8 cellular contexts compared by ENCODE assay signal in the genomic region with DNA sequence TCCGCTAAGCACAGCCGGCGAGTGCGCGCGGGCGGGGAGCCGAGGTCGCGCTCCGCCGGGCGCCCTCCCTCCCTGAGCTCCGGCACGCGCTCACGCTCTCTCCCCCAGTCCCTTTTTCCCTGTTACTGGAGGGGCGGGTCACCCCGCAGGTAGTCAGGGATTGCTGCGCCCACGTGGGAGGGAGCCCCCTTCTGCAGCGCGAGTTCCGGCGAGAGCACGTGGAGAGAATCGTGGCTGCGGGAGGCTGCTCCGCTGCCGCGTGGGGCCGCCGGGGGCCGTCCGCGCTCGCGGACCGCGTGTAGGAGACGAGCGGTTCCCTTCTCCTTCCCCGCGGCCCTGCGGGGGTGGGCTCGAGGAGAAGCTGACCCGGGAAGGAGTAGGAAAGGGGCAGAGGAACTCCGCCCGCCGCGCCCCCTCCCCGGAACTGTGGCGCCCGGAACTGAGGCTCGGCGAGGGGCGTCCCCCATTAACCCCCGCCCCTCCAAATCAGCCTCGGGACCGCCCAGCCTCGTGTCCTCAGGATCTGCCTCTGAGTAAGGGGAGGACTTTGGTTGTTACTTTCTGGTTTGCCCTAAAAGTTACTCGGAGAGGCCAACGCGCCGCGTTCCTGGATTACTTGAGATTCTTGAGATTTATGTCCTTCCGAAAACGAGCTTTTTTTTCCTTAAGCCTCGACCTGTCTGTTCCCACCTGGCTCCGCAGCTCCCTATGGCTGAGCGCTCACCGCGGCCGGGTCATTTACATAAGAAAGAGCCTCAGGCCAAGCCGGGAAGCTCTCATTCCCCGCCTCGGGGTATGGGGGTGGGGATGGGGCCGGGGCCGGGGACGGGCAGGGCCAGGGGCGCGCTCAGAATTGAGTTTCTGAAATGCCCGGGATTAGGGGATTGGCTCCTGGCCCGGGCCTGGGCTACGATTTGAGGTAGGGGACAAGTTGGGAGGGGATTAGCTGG. TPM values are rescaled to one million over a fixed set of nuclear protein-coding genes. Genes with fewer than 3 reads are reported as not detected.
DNase-seq lines count a peak whose midpoint lies in the region; ATAC-seq, FAIRE-seq and TF ChIP-seq lines count a peak whose summit lies in the region.

No MANE protein-coding gene starts in this region.

- H2AK5ac ChIP-seq in H1 (ENCODE audit: low read depth, low read length) = no peak overlapping the region

- peaks cover 4% of the 10 kb centered on the region; the same call in 1 of the 2 replicates for H3K79me1 ChIP-seq in H1 (ENCODE audit: low read depth, low read length)

- no peak overlapping the region for H2BK15ac ChIP-seq in H1 (ENCODE audit: low read length)

- POLR2A ChIA-PET in H1 (lab: Charles Lee; ENCODE audit: partially characterized antibody) = interaction anchor here (0.7 to 7.8 kb wide), 36 partner anchors 9 to 377 kb away, joined by 3 to 95 read pairs (median 4); a partner anchor contains a TSS

- peaks cover 10 to 17% of the 10 kb centered on the region in 2 experiments for H4K20me1 ChIP-seq in H1 (replicated peaks in 1 of 2; ENCODE audit: control insufficient read depth in 1 of 2, insufficient read depth in 2 of 2, low read length in 2 of 2)

- H3K14ac ChIP-seq in H1 (ENCODE audit: insufficient read length) = peak overlapping the region; percentile 33

- no peak for TF ChIP-seq RAD21 in H1 (IDR thresholded peaks at IDR 0.05 in 1 of 2, conservative IDR thresholded peaks at IDR 0.05 in 1 of 2; ENCODE audit: low read depth in 2 of 2, low read length in 2 of 2)

- peak; percentile 68 to 82 for TF ChIP-seq POLR2A in H1 (IDR thresholded peaks at IDR 0.05; ENCODE audit: control extremely low read depth in 1 of 2, low read depth in 2 of 2, low read length in 2 of 2)

- H3K27me3 ChIP-seq in ACC112 (ENCODE audit: insufficient read depth, low read length) (no peaks in the 10 kb centered on the region), H1 (replicated peaks in 1 of 4; ENCODE audit: control insufficient read depth in 3 of 4, extremely low read depth in 1 of 4, insufficient read depth in 3 of 4, low read length in 3 of 4) (no peaks in the 10 kb centered on the region), muscle layer of duodenum (ENCODE audit: low read depth, low read length) (peaks cover 6% of the 10 kb centered on the region)

- no peak for TF ChIP-seq CTCF in H1 (IDR thresholded peaks at IDR 0.05; ENCODE audit: control extremely low read depth in 1 of 3, insufficient read depth in 1 of 3, low read depth in 1 of 3, low read length in 3 of 3)

- peak overlapping the region; percentile 26 for H2AFZ ChIP-seq in ACC112 (ENCODE audit: low read length, unreplicated experiment)
- no peak overlapping the region for H2AFZ ChIP-seq in H1 (ENCODE audit: low read length)

- peaks cover 11% of the 10 kb centered on the region; the same call in 1 of the 2 replicates for H3K23me2 ChIP-seq in H1 (ENCODE audit: low read depth, low read length)

- H2BK12ac ChIP-seq in H1 (ENCODE audit: low read depth, low read length) = peak overlapping the region; percentile 60; the same call in 1 of the 2 replicates

- 0 out of 3 replicates have a peak, but pooled peaks of 1 of the 2 experiments have one; percentile 4 for TF ChIP-seq EP300 in H1 (IDR thresholded peaks at IDR 0.05; ENCODE audit: borderline replicate concordance in 1 of 2, low read depth in 2 of 2, low read length in 2 of 2)

- peak overlapping the region; percentile 22 for H3K4ac ChIP-seq in H1 (replicated peaks; ENCODE audit: insufficient read length, low read depth, low read length)

- peak overlapping the region; percentile 92 for H2BK5ac ChIP-seq in H1 (ENCODE audit: low read depth, low read length)

- peak overlapping the region; percentile 47 for H3K27ac ChIP-seq in ACC112 (ENCODE audit: low read depth, low read length)
- H3K27ac ChIP-seq in H1 (ENCODE audit: low read depth, low read length) = peak overlapping the region; percentile 96
- peak overlapping the region; percentile 33 for H3K27ac ChIP-seq in muscle layer of duodenum (ENCODE audit: low read length)

- H4K8ac ChIP-seq in H1 (ENCODE audit: extremely low read depth, insufficient read depth, low read length) = peak overlapping the region; percentile 88; the same call in 1 of the 2 replicates

- FAIRE-seq in H1 (lab: Jason Lieb, UNC) = no peak

- peak overlapping the region; percentile 82 for H4K91ac ChIP-seq in H1 (replicated peaks; ENCODE audit: insufficient read length, low read length)

- H3K23ac ChIP-seq in H1 (ENCODE audit: insufficient read length) = no peak overlapping the region

- ATAC-seq in GM18520 (IDR thresholded peaks at IDR 0.05; ENCODE audit: unreplicated experiment) = peak; percentile 29
- peak; percentile 50 for ATAC-seq in HG02981 (IDR thresholded peaks at IDR 0.05; ENCODE audit: unreplicated experiment)
- ATAC-seq in stimulated activated naive CD8-positive, alpha-beta T cell treated with anti-CD3 and anti-CD28 coated beads, Interleukin-15, Interleukin-2, amounts not matched to agents 100 U/mL and 50 U/mL, for 24 hours = peak; percentile 73

- peak overlapping the region; percentile 85 to 96 for H3K4me2 ChIP-seq in H1 (ENCODE audit: insufficient read depth in 1 of 2, low read depth in 2 of 2, low read length in 2 of 2)

- peak overlapping the region; percentile 94 for H3K18ac ChIP-seq in H1 (ENCODE audit: extremely low read depth, low read length)

- H3K4me1 ChIP-seq in ACC112 (ENCODE audit: control insufficient read depth, insufficient read depth, low read length, unreplicated experiment) = peaks cover 34% of the 10 kb centered on the region
- H3K4me1 ChIP-seq in H1 (replicated peaks in 1 of 4; ENCODE audit: control insufficient read depth in 3 of 4, insufficient read depth in 4 of 4, low read length in 3 of 4) = peaks cover 7 to 21% (median 15%) of the 10 kb centered on the region in 4 experiments
- H3K4me1 ChIP-seq in muscle layer of duodenum (ENCODE audit: control insufficient read depth in 1 of 2, insufficient read depth in 2 of 2, low read length in 2 of 2) = peaks cover 0 to 13% of the 10 kb centered on the region in 2 donors

- peaks cover 52% of the 10 kb centered on the region for H3K79me2 ChIP-seq in ACC112 (ENCODE audit: control insufficient read depth, insufficient read depth, low read length, unreplicated experiment)
- peaks cover 15 to 48% of the 10 kb centered on the region in 2 experiments for H3K79me2 ChIP-seq in H1 (ENCODE audit: control insufficient read depth in 1 of 2, insufficient read depth in 2 of 2, low read length in 2 of 2)

- H3K36me3 ChIP-seq in ACC112 (ENCODE audit: insufficient read depth, low read length) (no peaks in the 10 kb centered on the region), H1 (ENCODE audit: control insufficient read depth in 2 of 4, insufficient read depth in 4 of 4, low read length in 3 of 4) (no peaks in the 10 kb centered on the region), muscle layer of duodenum (ENCODE audit: control insufficient read depth in 1 of 2, insufficient read depth in 2 of 2, low read length in 2 of 2) (no peaks in the 10 kb centered on the region)

- WGBS in H1 (ENCODE audit: extremely low coverage in 1 of 2, insufficient coverage in 1 of 2, insufficient read length in 1 of 2, insufficient replicate concordance in 2 of 2, low coverage in 1 of 2, low lambda C conversion rate in 2 of 2, missing lambda C conversion rate in 1 of 2), 2 experiments = 0% methylated on average over 33 of the region's 85 CpGs; no CpG with 5 or more reads in 1 of the 2 experiments

- peak overlapping the region; percentile 85 to 92 (median 88) for H3K9ac ChIP-seq in H1 (replicated peaks in 1 of 4; ENCODE audit: extremely low read depth in 1 of 4, low read depth in 3 of 4, low read length in 3 of 4)

- H3K56ac ChIP-seq in H1 (replicated peaks; ENCODE audit: insufficient read length, low read depth, low read length) = peak overlapping the region; percentile 85

- no peak overlapping the region; the same call in 1 of the 2 replicates for H2BK20ac ChIP-seq in H1 (ENCODE audit: low read length)

- CTCF ChIA-PET in H1 (lab: Charles Lee; ENCODE audit: partially characterized antibody) = interaction anchor here (0.9 to 9.1 kb wide), 11 partner anchors 7 to 284 kb away, joined by 3 to 117 read pairs (median 11); no protein-coding TSS in a partner anchor

- H3K9me3 ChIP-seq in H1 (ENCODE audit: insufficient read depth in 2 of 2, low read depth in 1 of 2, low read length in 1 of 2) = no peaks in the 10 kb centered on the region
- H3K9me3 ChIP-seq in muscle layer of duodenum (ENCODE audit: control insufficient read depth in 1 of 2, low read length in 2 of 2) = no peaks in the 10 kb centered on the region

- H2BK120ac ChIP-seq in H1 (replicated peaks; ENCODE audit: low read depth, low read length) = peak overlapping the region; percentile 66

- DNase-seq in NCI-H345 treated with DMSO at 0.1 percent for 48 hours (lab: John Stamatoyannopoulos, UW; ENCODE audit: unreplicated experiment) (peak; percentile 40), H1 (ENCODE audit: low read depth in 1 of 2, low spot score in 2 of 2) (peak; percentile 65 to 84)
- DNase-seq in activated CD4-positive, alpha-beta T cell treated with anti-CD3 and anti-CD28 coated beads, Interleukin-2, amount 50 U/mL, for 1 hour = peak; percentile 42
- peak; percentile 82 for DNase-seq in stimulated activated naive CD8-positive, alpha-beta T cell treated with anti-CD3 and anti-CD28 coated beads, Interleukin-15, Interleukin-2, amounts not matched to agents 100 U/mL and 50 U/mL, for 24 hours

- peak overlapping the region; percentile 94 for H3K4me3 ChIP-seq in ACC112 (ENCODE audit: low read depth, low read length)
- peak overlapping the region; percentile 87 to 91 (median 88) for H3K4me3 ChIP-seq in H1 (ENCODE audit: extremely low read depth in 1 of 4, insufficient read depth in 2 of 4, low read depth in 3 of 4, low read length in 4 of 4)
- H3K4me3 ChIP-seq in muscle layer of duodenum (ENCODE audit: low read depth in 1 of 2, low read length in 2 of 2) = peak overlapping the region; percentile 62 to 88

- peak overlapping the region; percentile 85 for H4K5ac ChIP-seq in H1 (ENCODE audit: insufficient read length, low read depth, low read length)

RNA-seq across cellular contexts. Expression of a gene that starts 1.2 kb away (rescaled TPM):
- total RNA-seq in H1 (2021; fragmentation: NEBNext Ultra II Directional; extraction: Animal tissue kit (Norgen Biotek cat#: 25700)) = 61.0 and 61.9 TPM in 2 replicates
- polyA plus RNA-seq in H1 (2011; rRNA removed) = 22.1 and 33.1 TPM in 2 replicates
- polyA plus RNA-seq in H1 (2011; cell fraction: cytosol; rRNA removed) = 38.9 TPM
- polyA plus RNA-seq in H1 (2011; cell fraction: nucleus; rRNA removed) = 53.3 TPM
- polyA plus RNA-seq in H1 (2012, experiment 1 of 2) = 39.9 to 47.1 TPM (median 45.6 TPM) in 4 replicates
- 7.5 TPM for polyA plus RNA-seq in H1 (2012, experiment 2 of 2)
- 20.1 TPM for polyA plus RNA-seq in H1 (2013, experiment 1 of 2)
- polyA plus RNA-seq in H1 (2013, experiment 2 of 2) = 17.7 TPM
- polyA minus RNA-seq in H1 (2011; rRNA and poly(A)+ RNA removed) = 105 and 109 TPM in 2 replicates
- 61.6 TPM for polyA minus RNA-seq in H1 (2011; cell fraction: cytosol; rRNA and poly(A)+ RNA removed)
- 53.2 TPM for polyA minus RNA-seq in H1 (2011; cell fraction: nucleus; rRNA and poly(A)+ RNA removed)

Comparison
In these comparisons a context has a peak if more than half of its experiments do, and no peak if none do; other contexts are left out.
1. Peak in every context shown above with its lines: DNase-seq, ATAC-seq, H3K4me3 ChIP-seq and H3K27ac ChIP-seq.
2. H3K27ac ChIP-seq: peak in every context shown above with its lines; median percentile 96 in H1; 47 in ACC112; 33 in muscle layer of duodenum.